In genomic region chr11:62592216-62592815, GRCh38 we compare ENCODE assay signal across 6 cellular contexts. TPM values are rescaled to one million over a fixed set of nuclear protein-coding genes. Genes with fewer than 3 reads are reported as not detected.
DNase-seq lines count a peak whose midpoint lies in the region; ATAC-seq and TF ChIP-seq lines count a peak whose summit lies in the region.

No MANE protein-coding gene starts in this region.

- ATAC-seq in GM21825 (IDR thresholded peaks at IDR 0.05; ENCODE audit: unreplicated experiment) (peak; percentile 2), GM19324 (IDR thresholded peaks at IDR 0.05; ENCODE audit: low FRiP score, unreplicated experiment) (no peak)

- no peak for DNase-seq in activated naive CD8-positive, alpha-beta T cell treated with anti-CD3 and anti-CD28 coated beads for 36 hours
- DNase-seq in mesothelial cell of epicardium (ENCODE audit: low spot score in 2 of 2, unreplicated experiment in 2 of 2): no peak
- no peak for DNase-seq in G401 (ENCODE audit: low spot score)
- no peak for DNase-seq in epidermal melanocyte (ENCODE audit: insufficient read length, low spot score)

- H3K4me3 Mint-ChIP-seq in activated naive CD8-positive, alpha-beta T cell treated with anti-CD3 and anti-CD28 coated beads for 36 hours: peak overlapping the region; percentile 97
- peak overlapping the region; percentile 97 for H3K4me3 Mint-ChIP-seq in mesothelial cell of epicardium

- no peak for TF ChIP-seq CTCF in mesothelial cell of epicardium (IDR thresholded peaks at IDR 0.05; ENCODE audit: unreplicated experiment)

- in situ Hi-C loops in G401 (cut with HindIII; ENCODE audit: low sequenced_read_pairs): no loop called here

- H3K36me3 Mint-ChIP-seq in activated naive CD8-positive, alpha-beta T cell treated with anti-CD3 and anti-CD28 coated beads for 36 hours: peaks cover 48% of the 10 kb centered on the region
- H3K36me3 Mint-ChIP-seq in mesothelial cell of epicardium: peaks cover 23% of the 10 kb centered on the region

- H3K27me3 Mint-ChIP-seq in activated naive CD8-positive, alpha-beta T cell treated with anti-CD3 and anti-CD28 coated beads for 36 hours: no peaks in the 10 kb centered on the region
- no peaks in the 10 kb centered on the region for H3K27me3 Mint-ChIP-seq in mesothelial cell of epicardium (ENCODE audit: low read depth)

- no peaks in the 10 kb centered on the region for H3K9me3 Mint-ChIP-seq in activated naive CD8-positive, alpha-beta T cell treated with anti-CD3 and anti-CD28 coated beads for 36 hours
- H3K9me3 Mint-ChIP-seq in mesothelial cell of epicardium: no peaks in the 10 kb centered on the region

- peaks cover 45% of the 10 kb centered on the region for H3K4me1 Mint-ChIP-seq in activated naive CD8-positive, alpha-beta T cell treated with anti-CD3 and anti-CD28 coated beads for 36 hours
- H3K4me1 Mint-ChIP-seq in mesothelial cell of epicardium: peaks cover 24% of the 10 kb centered on the region

- H3K27ac Mint-ChIP-seq in activated naive CD8-positive, alpha-beta T cell treated with anti-CD3 and anti-CD28 coated beads for 36 hours: peak overlapping the region; percentile 98
- H3K27ac Mint-ChIP-seq in mesothelial cell of epicardium: peak overlapping the region; percentile 93

RNA-seq across cellular contexts. Expression of gene TUT1, which starts 1.0 kb away (rescaled TPM):
- total RNA-seq in activated naive CD8-positive, alpha-beta T cell treated with anti-CD3 and anti-CD28 coated beads for 36 hours: 10 to 100 TPM; 29.1 to 32.2 TPM
- 23.7 to 26.0 TPM (median 24.2 TPM) in 3 replicates for total RNA-seq in mesothelial cell of epicardium
- total RNA-seq in G401 (2014; rRNA removed; shearing (Covaris generic)): 16.5 and 17.6 TPM in 2 replicates

RNA-seq across cellular contexts. Expression of gene MTA2, which starts 9.3 kb away (rescaled TPM):
- total RNA-seq in activated naive CD8-positive, alpha-beta T cell treated with anti-CD3 and anti-CD28 coated beads for 36 hours: 100 to 1,000 TPM; 196 to 200 TPM
- 121 to 126 TPM (median 124 TPM) in 3 replicates for total RNA-seq in mesothelial cell of epicardium
- 190 and 224 TPM in 2 replicates for total RNA-seq in G401 (2014; rRNA removed; shearing (Covaris generic))

RNA-seq across cellular contexts. Expression of gene EEF1G, which starts 18.6 kb away (rescaled TPM):
- 1,000 to 10,000 TPM; 1,924 to 1,929 TPM for total RNA-seq in activated naive CD8-positive, alpha-beta T cell treated with anti-CD3 and anti-CD28 coated beads for 36 hours
- total RNA-seq in mesothelial cell of epicardium: 1,747 to 1,829 TPM (median 1,814 TPM) in 3 replicates
- total RNA-seq in G401 (2014; rRNA removed; shearing (Covaris generic)): 3,525 and 3,828 TPM in 2 replicates

RNA-seq across cellular contexts. Expression of gene EML3, which starts 20.3 kb away (rescaled TPM):
- total RNA-seq in activated naive CD8-positive, alpha-beta T cell treated with anti-CD3 and anti-CD28 coated beads for 36 hours: 100 to 1,000 TPM; 112 to 121 TPM
- total RNA-seq in mesothelial cell of epicardium: 52.2 to 54.3 TPM (median 53.3 TPM) in 3 replicates
- 33.2 and 55.7 TPM in 2 replicates for total RNA-seq in G401 (2014; rRNA removed; shearing (Covaris generic))

RNA-seq across cellular contexts. Expression of gene ROM1, which starts 20.7 kb away (rescaled TPM):
- total RNA-seq in activated naive CD8-positive, alpha-beta T cell treated with anti-CD3 and anti-CD28 coated beads for 36 hours: 1 to 10 TPM; 2.0 to 2.8 TPM
- total RNA-seq in mesothelial cell of epicardium: 1.7 to 2.5 TPM (median 1.8 TPM) in 3 replicates
- total RNA-seq in G401 (2014; rRNA removed; shearing (Covaris generic)): 14.2 and 14.9 TPM in 2 replicates
